In the genomic region with DNA sequence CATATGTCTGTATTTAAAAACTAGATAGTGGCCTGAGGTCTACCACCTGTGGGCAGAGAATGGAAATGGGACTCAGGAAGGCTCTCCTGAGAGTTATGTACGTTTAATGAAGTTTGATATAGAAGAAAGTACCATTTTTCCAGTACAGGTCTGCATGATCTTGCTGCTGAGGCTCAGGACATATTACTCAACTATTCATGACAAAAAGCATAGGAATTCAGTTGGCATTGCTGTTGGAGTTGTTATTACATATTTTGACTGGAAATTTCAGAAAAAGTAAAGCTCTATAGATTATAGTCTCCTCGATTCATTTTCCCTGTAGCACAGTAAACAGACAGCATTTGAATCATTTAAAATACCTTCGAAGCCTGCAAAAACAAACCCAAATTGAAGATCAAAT, we compare ENCODE assay signal across 1 cellular context.
TF ChIP-seq lines count a peak whose summit lies in the region.

No MANE protein-coding gene starts in this region.

TF ChIP-seq in SK-N-SH, 30 proteins besides CTCF, POLR2A, EP300 and RAD21 (continued from another document):
- TF ChIP-seq, protein P1, sequence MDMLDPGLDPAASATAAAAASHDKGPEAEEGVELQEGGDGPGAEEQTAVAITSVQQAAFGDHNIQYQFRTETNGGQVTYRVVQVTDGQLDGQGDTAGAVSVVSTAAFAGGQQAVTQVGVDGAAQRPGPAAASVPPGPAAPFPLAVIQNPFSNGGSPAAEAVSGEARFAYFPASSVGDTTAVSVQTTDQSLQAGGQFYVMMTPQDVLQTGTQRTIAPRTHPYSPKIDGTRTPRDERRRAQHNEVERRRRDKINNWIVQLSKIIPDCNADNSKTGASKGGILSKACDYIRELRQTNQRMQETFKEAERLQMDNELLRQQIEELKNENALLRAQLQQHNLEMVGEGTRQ (IDR thresholded peaks at IDR 0.05; ENCODE audit: borderline replicate concordance, low read depth, low read length), result no peak
